In genomic region chr1:214459895-214460294, GRCh38 we compare ENCODE assay signal across 18 cellular contexts.
DNase-seq lines count a peak whose midpoint lies in the region; FAIRE-seq and TF ChIP-seq lines count a peak whose summit lies in the region.
"Had no signal": no experiment of that assay in that cellular context is flagged by ENCODE, and none has a peak within 500 bp of the region (broad histone marks: within the 10 kb centered on the region; RNA-seq: fewer than 3 reads in every experiment).

No MANE protein-coding gene starts in this region.

- no peaks in the 10 kb centered on the region for H3K27me3 Mint-ChIP-seq in HFFc6 (ENCODE audit: insufficient read depth)
- no peaks in the 10 kb centered on the region for H3K27me3 Mint-ChIP-seq in astrocyte (ENCODE audit: low read depth, unreplicated experiment)

- DNase-seq in A673 (ENCODE audit: low spot score) (no peak), HFFc6 (no peak), astrocyte (ENCODE audit: low read depth) (no peak), keratinocyte (ENCODE audit: low read depth, low spot score) (no peak), Peyer's patch (no peak), A172 (ENCODE audit: low spot score) (no peak)
- DNase-seq in activated T-cell treated with anti-CD3 and anti-CD28 coated beads, Interleukin-2, amount 50 U/mL, for 48 hours, result no peak
- no peak for DNase-seq in activated CD8-positive, alpha-beta memory T cell treated with anti-CD3 and anti-CD28 coated beads, Interleukin-2, amount 50 U/mL, for 48 hours
- DNase-seq: CD8-positive, alpha-beta T cell; DMS79; H9; NCI-H1092 treated with DMSO at 0.1 percent for 48 hours; NCI-H146; NCI-H2029 treated with DMSO at 0.1 percent for 48 hours; NCI-H446 treated with DMSO at 0.1 percent for 48 hours had no signal

- H3K36me3 Mint-ChIP-seq in HFFc6 (ENCODE audit: low read depth) (peaks cover 30% of the 10 kb centered on the region), astrocyte (ENCODE audit: low read depth, unreplicated experiment) (peaks cover 14% of the 10 kb centered on the region)
- H3K36me3 Mint-ChIP-seq: CD8-positive, alpha-beta T cell had no signal

- FAIRE-seq in astrocyte (lab: Jason Lieb, UNC) (no peak), keratinocyte (lab: Jason Lieb, UNC) (peak; percentile 59)
- FAIRE-seq: A549 had no signal

- TF ChIP-seq POLR2A in Peyer's patch (IDR thresholded peaks at IDR 0.05), result no peak

- H3K4me2 ChIP-seq in astrocyte (ENCODE audit: low read length) (no peak overlapping the region), keratinocyte (ENCODE audit: control insufficient read depth, extremely low read depth, insufficient read depth, low read depth, low read length) (no peak overlapping the region)
- H3K4me2 ChIP-seq: A549; BLaER1 treated with 17β-estradiol and CSF1 and Interleukin-3, amounts not matched to agents 10 nM and 100 nM had no signal

- H3K36me3 ChIP-seq in A673 (ENCODE audit: insufficient read depth, low read length, poor library complexity, severe bottlenecking) (no peaks in the 10 kb centered on the region), astrocyte (ENCODE audit: insufficient read depth, low read length) (peaks cover 9% of the 10 kb centered on the region), keratinocyte (ENCODE audit: control insufficient read depth in 2 of 2, extremely low read depth in 1 of 2, insufficient read depth in 2 of 2, low read length in 2 of 2) (peaks cover 13 to 31% of the 10 kb centered on the region in 2 experiments), Peyer's patch (no peaks in the 10 kb centered on the region)
- H3K36me3 ChIP-seq: BLaER1 treated with 17β-estradiol and CSF1 and Interleukin-3, amounts not matched to agents 10 nM and 100 nM had no signal

- H3K4me3 ChIP-seq in A673 (ENCODE audit: low read depth, low read length, poor library complexity, severe bottlenecking), result no peak overlapping the region
- H3K4me3 ChIP-seq in astrocyte (ENCODE audit: insufficient read depth, low read depth, low read length), result no peak overlapping the region
- H3K4me3 ChIP-seq in keratinocyte (ENCODE audit: control insufficient read depth in 2 of 3, extremely low read depth in 1 of 3, insufficient read depth in 2 of 3, low read depth in 1 of 3, low read length in 3 of 3), result no peak overlapping the region
- no peak overlapping the region for H3K4me3 ChIP-seq in Peyer's patch
- H3K4me3 ChIP-seq: A549; BLaER1 treated with 17β-estradiol and CSF1 and Interleukin-3, amounts not matched to agents 10 nM and 100 nM had no signal

- H2AFZ ChIP-seq in astrocyte (ENCODE audit: low read depth, low read length) (no peak overlapping the region), keratinocyte (ENCODE audit: control insufficient read depth, low read length) (no peak overlapping the region)

- H3K79me2 ChIP-seq in astrocyte (ENCODE audit: insufficient read depth, low read length), result peaks cover 95% of the 10 kb centered on the region
- peaks cover 93% of the 10 kb centered on the region for H3K79me2 ChIP-seq in keratinocyte (ENCODE audit: control insufficient read depth, insufficient read depth, low read length)

- dilution Hi-C loops in keratinocyte (cut with MboI; ENCODE audit: extremely low pct_ligation_motif_present, low sequenced_read_pairs), result no loop called here

- peaks cover 61% of the 10 kb centered on the region for H3K4me1 ChIP-seq in A673 (ENCODE audit: insufficient read depth, low read length, poor library complexity, severe bottlenecking)
- peaks cover 25% of the 10 kb centered on the region for H3K4me1 ChIP-seq in astrocyte (ENCODE audit: insufficient read depth, low read length)
- peaks cover 54% of the 10 kb centered on the region for H3K4me1 ChIP-seq in keratinocyte (ENCODE audit: control insufficient read depth, extremely low read depth, insufficient read depth, low read length)
- H3K4me1 ChIP-seq in Peyer's patch, result no peaks in the 10 kb centered on the region

- H3K27ac Mint-ChIP-seq in HFFc6 (peak overlapping the region; percentile 46), astrocyte (ENCODE audit: unreplicated experiment) (peak overlapping the region; percentile 51)
- H3K27ac Mint-ChIP-seq: CD8-positive, alpha-beta T cell had no signal

- H3K9me1 ChIP-seq in keratinocyte (ENCODE audit: control insufficient read depth, extremely low read depth, insufficient read depth, low read length), result peaks cover 3% of the 10 kb centered on the region

- peaks cover 50% of the 10 kb centered on the region for H4K20me1 ChIP-seq in astrocyte (ENCODE audit: insufficient read depth, low read length)
- H4K20me1 ChIP-seq in keratinocyte (ENCODE audit: control insufficient read depth, extremely low read depth, insufficient read depth, low read length), result no peaks in the 10 kb centered on the region
- H4K20me1 ChIP-seq: BLaER1 treated with 17β-estradiol and CSF1 and Interleukin-3, amounts not matched to agents 10 nM and 100 nM had no signal

- H3K9ac ChIP-seq in astrocyte (ENCODE audit: low read length), result no peak overlapping the region
- no peak overlapping the region for H3K9ac ChIP-seq in keratinocyte (ENCODE audit: control insufficient read depth, extremely low read depth, insufficient read depth, low read length)
- H3K9ac ChIP-seq: BLaER1 treated with 17β-estradiol and CSF1 and Interleukin-3, amounts not matched to agents 10 nM and 100 nM had no signal

- H3K9me3 Mint-ChIP-seq in HFFc6 (no peaks in the 10 kb centered on the region), astrocyte (ENCODE audit: unreplicated experiment) (no peaks in the 10 kb centered on the region)
- H3K9me3 Mint-ChIP-seq: CD8-positive, alpha-beta T cell; H9 had no signal

- H3K27ac ChIP-seq in A673 (ENCODE audit: low read depth, low read length, poor library complexity, severe bottlenecking) (peak overlapping the region; percentile 40), astrocyte (ENCODE audit: low read depth, low read length) (no peak overlapping the region), keratinocyte (ENCODE audit: control insufficient read depth, insufficient read depth, low read length) (peak overlapping the region; percentile 15), Peyer's patch (no peak overlapping the region)
- H3K27ac ChIP-seq: BLaER1 treated with 17β-estradiol and CSF1 and Interleukin-3, amounts not matched to agents 10 nM and 100 nM; HL-60 had no signal

- intact Hi-C loops in A673 (cut with micrococcal nuclease; ENCODE audit: unreplicated experiment), result no loop called here

- CTCF ChIA-PET in A673 (lab: Charles Lee), result no interaction called here

- peaks cover 81% of the 10 kb centered on the region for H3K4me1 Mint-ChIP-seq in HFFc6 (ENCODE audit: low read depth)
- peaks cover 68% of the 10 kb centered on the region for H3K4me1 Mint-ChIP-seq in astrocyte (ENCODE audit: low read depth, unreplicated experiment)

- H3K27me3 ChIP-seq in A673 (replicated peaks; ENCODE audit: insufficient read depth, low read depth, low read length, poor library complexity), result no peaks in the 10 kb centered on the region
- H3K27me3 ChIP-seq in astrocyte (ENCODE audit: insufficient read depth, low read length), result no peaks in the 10 kb centered on the region
- no peaks in the 10 kb centered on the region for H3K27me3 ChIP-seq in keratinocyte (ENCODE audit: control insufficient read depth, extremely low read depth, insufficient read depth, low read length)
- H3K27me3 ChIP-seq in Peyer's patch, result no peaks in the 10 kb centered on the region
- H3K27me3 ChIP-seq: BLaER1 treated with 17β-estradiol and CSF1 and Interleukin-3, amounts not matched to agents 10 nM and 100 nM had no signal

- TF ChIP-seq CTCF in A673 (conservative IDR thresholded peaks at IDR 0.05; ENCODE audit: low read depth, low read length) (no peak), HFFc6 (IDR thresholded peaks at IDR 0.05) (no peak), astrocyte (IDR thresholded peaks at IDR 0.05; ENCODE audit: insufficient read depth, low read depth, low read length) (no peak), keratinocyte (optimal IDR thresholded peaks at IDR 0.05 in 1 of 3, IDR thresholded peaks at IDR 0.05 in 1 of 3, conservative IDR thresholded peaks at IDR 0.05 in 1 of 3; ENCODE audit: extremely low read depth in 1 of 3, insufficient read depth in 2 of 3, low read length in 3 of 3) (no peak), Peyer's patch (IDR thresholded peaks at IDR 0.05) (no peak)

- BruUV-seq in A673 (replicated peaks; lab: Mats Ljungman, UMichigan), result no TSS peak

- no peak overlapping the region for H3K4me3 Mint-ChIP-seq in HFFc6
- no peak overlapping the region for H3K4me3 Mint-ChIP-seq in astrocyte (ENCODE audit: unreplicated experiment)
- H3K4me3 Mint-ChIP-seq: CD8-positive, alpha-beta T cell; H9 had no signal

- POLR2A ChIA-PET in A673 (lab: Charles Lee; ENCODE audit: low non-redundant PET), result no interaction called here

- no peaks in the 10 kb centered on the region for H3K9me3 ChIP-seq in A673 (ENCODE audit: low read depth, low read length, poor library complexity, severe bottlenecking)
- no peaks in the 10 kb centered on the region for H3K9me3 ChIP-seq in astrocyte (ENCODE audit: insufficient read depth, low read depth, low read length)
- no peaks in the 10 kb centered on the region for H3K9me3 ChIP-seq in keratinocyte (ENCODE audit: control insufficient read depth, low read depth, low read length)
- no peaks in the 10 kb centered on the region for H3K9me3 ChIP-seq in Peyer's patch
- H3K9me3 ChIP-seq: A549; BLaER1 treated with 17β-estradiol and CSF1 and Interleukin-3, amounts not matched to agents 10 nM and 100 nM had no signal

Comparison
In these comparisons a context has a peak if more than half of its experiments do, and no peak if none do; other contexts are left out.
1. H3K27ac ChIP-seq: peak in A673 (single experiment) and keratinocyte (single experiment); none in astrocyte (single experiment) and Peyer's patch (0 of 4).